8 cellular contexts compared by ENCODE assay signal in genomic region chr5:88502179-88503064, GRCh38.
A peak's percentile ranks its signal among the peaks of the same experiment; 100 is the strongest.
DNase-seq lines count a peak whose midpoint lies in the region; ATAC-seq, FAIRE-seq and TF ChIP-seq lines count a peak whose summit lies in the region.

No MANE protein-coding gene starts in this region.

- H3F3A ChIP-seq in neural progenitor cell (ENCODE audit: low read depth): no peaks in the 10 kb centered on the region

- no peaks in the 10 kb centered on the region for H3K36me3 Mint-ChIP-seq in neural progenitor cell

- H3K27me3 ChIP-seq in neural progenitor cell: no peaks in the 10 kb centered on the region

- no peak overlapping the region for H3K9ac ChIP-seq in neural progenitor cell

- H4K20me1 ChIP-seq in neural progenitor cell (ENCODE audit: low read depth): no peaks in the 10 kb centered on the region

- H3K27me3 Mint-ChIP-seq in neural progenitor cell (ENCODE audit: insufficient read depth, low read depth): no peaks in the 10 kb centered on the region

- H3K4me1 Mint-ChIP-seq in neural progenitor cell: peaks cover 15% of the 10 kb centered on the region

- no peaks in the 10 kb centered on the region for H3K9me3 Mint-ChIP-seq in neural progenitor cell

- DNase-seq in LoVo (ENCODE audit: low spot score) (peak; percentile 9), cerebellar cortex (ENCODE audit: low spot score) (peak; percentile 53), neural progenitor cell (ENCODE audit: low spot score) (no peak), omental fat pad (ENCODE audit: low spot score) (no peak), frontal cortex (ENCODE audit: low spot score in 2 of 2) (no peak), NCI-H187 treated with DMSO at 0.1 percent for 48 hours (lab: John Stamatoyannopoulos, UW) (no peak)

- peak; percentile 71 for ATAC-seq in GM18499 (IDR thresholded peaks at IDR 0.05; ENCODE audit: insufficient read depth, unreplicated experiment)
- peak; percentile 86 for ATAC-seq in GM21737 (IDR thresholded peaks at IDR 0.05; ENCODE audit: unreplicated experiment)
- ATAC-seq in omental fat pad (ENCODE audit: low FRiP score): no peak

- H3K4me1 ChIP-seq in neural progenitor cell: peaks cover 12% of the 10 kb centered on the region

- H2AFZ ChIP-seq in neural progenitor cell (replicated peaks): peak overlapping the region; percentile 80

- no peaks in the 10 kb centered on the region for H3K79me2 ChIP-seq in neural progenitor cell (ENCODE audit: low read depth)

- FAIRE-seq in frontal cortex (lab: Jason Lieb, UNC): no peak

- no peaks in the 10 kb centered on the region for H3K36me3 ChIP-seq in neural progenitor cell

- peak overlapping the region; percentile 12 for H3K4me2 ChIP-seq in neural progenitor cell

- no peak for TF ChIP-seq CTCF in neural progenitor cell (IDR thresholded peaks at IDR 0.05)
- TF ChIP-seq CTCF in omental fat pad (IDR thresholded peaks at IDR 0.05): no peak

- H3K9me3 ChIP-seq in neural progenitor cell (ENCODE audit: low read depth): no peaks in the 10 kb centered on the region

- no peak overlapping the region for H3K4me3 ChIP-seq in neural progenitor cell

- H3K27ac Mint-ChIP-seq in neural progenitor cell: peak overlapping the region; percentile 22

- no peak overlapping the region for H3K4me3 Mint-ChIP-seq in neural progenitor cell

- H3K27ac ChIP-seq in neural progenitor cell: no peak overlapping the region

Comparison
In these comparisons a context has a peak if more than half of its experiments do, and no peak if none do; other contexts are left out.
1. DNase-seq: peak in LoVo (single experiment) and cerebellar cortex (single experiment); none in neural progenitor cell (single experiment), omental fat pad (single experiment), frontal cortex (0 of 2) and NCI-H187 treated with DMSO at 0.1 percent for 48 hours (single experiment).